In the genomic region with DNA sequence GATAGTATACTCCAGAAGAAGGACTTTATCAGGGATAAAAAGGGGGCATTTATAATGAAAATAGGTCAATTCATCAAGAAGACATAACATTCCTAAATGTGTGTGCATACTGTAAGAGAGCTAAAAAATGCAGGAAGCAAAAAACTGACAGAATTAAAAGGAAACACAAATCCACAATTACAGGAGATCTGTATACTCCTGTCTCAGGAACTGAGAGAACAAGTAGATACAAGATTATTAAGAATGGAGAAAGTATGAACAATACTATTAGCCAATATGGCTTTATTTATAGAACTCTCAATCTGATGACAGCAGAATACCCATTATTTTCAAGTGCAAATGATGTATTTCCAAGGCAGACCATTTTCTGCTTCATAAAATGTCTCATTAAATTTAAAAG, we compare ENCODE assay signal across 17 cellular contexts.
DNase-seq lines count a peak whose midpoint lies in the region; ATAC-seq, FAIRE-seq and TF ChIP-seq lines count a peak whose summit lies in the region.
"Had no signal": no experiment of that assay in that cellular context is flagged by ENCODE, and none has a peak within 500 bp of the region (broad histone marks: within the 10 kb centered on the region; RNA-seq: fewer than 3 reads in every experiment).

No MANE protein-coding gene starts in this region.

- H3K27me3 ChIP-seq in ACC112 (ENCODE audit: insufficient read depth, low read length) (no peaks in the 10 kb centered on the region), endothelial cell of umbilical vein (ENCODE audit: control insufficient read depth in 2 of 2, insufficient read depth in 2 of 2, low read length in 2 of 2) (no peaks in the 10 kb centered on the region)

- no peaks in the 10 kb centered on the region for H3K9me1 ChIP-seq in endothelial cell of umbilical vein (replicated peaks; ENCODE audit: control insufficient read depth, extremely low read depth, insufficient read depth, low read length)

- peaks cover 10% of the 10 kb centered on the region for H3K9me3 Mint-ChIP-seq in mesothelial cell of epicardium

- dilution Hi-C loops in endothelial cell of umbilical vein (cut with MboI; ENCODE audit: extremely low pct_ligation_motif_present, low sequenced_read_pairs): no loop called here

- no peaks in the 10 kb centered on the region for H3K79me2 ChIP-seq in ACC112 (ENCODE audit: control insufficient read depth, insufficient read depth, low read length, unreplicated experiment)
- no peaks in the 10 kb centered on the region for H3K79me2 ChIP-seq in endothelial cell of umbilical vein (ENCODE audit: control insufficient read depth, insufficient read depth, low read length)

- peaks cover 56% of the 10 kb centered on the region for H3K4me1 ChIP-seq in ACC112 (ENCODE audit: control insufficient read depth, insufficient read depth, low read length, unreplicated experiment)
- H3K4me1 ChIP-seq in endothelial cell of umbilical vein (ENCODE audit: control insufficient read depth, extremely low read depth, insufficient read depth, low read length): peaks cover 32% of the 10 kb centered on the region
- H3K4me1 ChIP-seq: Caco-2 had no signal

- intact Hi-C loops in endothelial cell of umbilical vein (cut with micrococcal nuclease): no loop called here

- TF ChIP-seq CTCF in endothelial cell of umbilical vein (IDR thresholded peaks at IDR 0.05; ENCODE audit: extremely low read depth in 1 of 2, insufficient read depth in 1 of 2, low read depth in 1 of 2, low read length in 2 of 2): no peak
- TF ChIP-seq CTCF in mesothelial cell of epicardium (IDR thresholded peaks at IDR 0.05; ENCODE audit: unreplicated experiment): no peak

- H3K36me3 ChIP-seq in ACC112 (ENCODE audit: insufficient read depth, low read length) (0 out of 2 replicates have a peak, but pooled peaks cover 3% of the 10 kb centered on the region), endothelial cell of umbilical vein (ENCODE audit: control insufficient read depth in 2 of 2, extremely low read depth in 1 of 2, insufficient read depth in 2 of 2, low read length in 2 of 2) (no peaks in the 10 kb centered on the region)

- no peak overlapping the region for H3K4me3 ChIP-seq in ACC112 (ENCODE audit: low read depth, low read length)
- H3K4me3 ChIP-seq in endothelial cell of umbilical vein (replicated peaks in 1 of 3; ENCODE audit: insufficient read depth in 1 of 3, low read depth in 1 of 3, low read length in 3 of 3): no peak overlapping the region
- H3K4me3 ChIP-seq: GM23248 had no signal

- H3K9me3 ChIP-seq in endothelial cell of umbilical vein (replicated peaks; ENCODE audit: control insufficient read depth, insufficient read depth, low read length): no peaks in the 10 kb centered on the region
- H3K9me3 ChIP-seq: Caco-2 had no signal

- TF ChIP-seq POLR2A in H54 (IDR thresholded peaks at IDR 0.05; ENCODE audit: low read depth, low read length) (no peak), endothelial cell of umbilical vein (IDR thresholded peaks at IDR 0.05; ENCODE audit: low read depth, low read length) (no peak)

- peak overlapping the region; percentile 14 for H3K4me2 ChIP-seq in endothelial cell of umbilical vein (ENCODE audit: insufficient read depth, low read length)

- H3K27ac ChIP-seq in ACC112 (ENCODE audit: low read depth, low read length): 0 out of 2 replicates have a peak overlapping the region, but pooled peaks have one; percentile 14
- no peak overlapping the region for H3K27ac ChIP-seq in endothelial cell of umbilical vein (ENCODE audit: insufficient read depth, low read depth, low read length)
- H3K27ac ChIP-seq: C4-2B, GM23248, HL-60 had no signal

- H3K36me3 Mint-ChIP-seq in mesothelial cell of epicardium: no peaks in the 10 kb centered on the region

- no peak overlapping the region for H3K4me3 Mint-ChIP-seq in mesothelial cell of epicardium
- H3K4me3 Mint-ChIP-seq: CD4-positive, alpha-beta T cell had no signal

- FAIRE-seq in H54 (lab: Jason Lieb, UNC) (peak; percentile 30), endothelial cell of umbilical vein (lab: Jason Lieb, UNC) (peak; percentile 4)
- FAIRE-seq: A204.1, G401.6, GM12891, GM19239 had no signal

- CTCF ChIA-PET in endothelial cell of umbilical vein (lab: Charles Lee): interaction anchor here (1.3 to 1.9 kb wide), 3 partner anchors 10 to 250 kb away, joined by 4 to 12 read pairs (median 5); no protein-coding TSS in a partner anchor

- peak overlapping the region; percentile 3 for H3K27ac Mint-ChIP-seq in mesothelial cell of epicardium
- H3K27ac Mint-ChIP-seq: CD4-positive, alpha-beta T cell had no signal

- H2AFZ ChIP-seq in ACC112 (ENCODE audit: low read length, unreplicated experiment): no peak overlapping the region
- H2AFZ ChIP-seq in endothelial cell of umbilical vein (ENCODE audit: low read depth, low read length): no peak overlapping the region
- H2AFZ ChIP-seq: GM23248 had no signal

- no peak overlapping the region for H3K9ac ChIP-seq in endothelial cell of umbilical vein (replicated peaks; ENCODE audit: extremely low read depth, insufficient read depth, low read length)
- H3K9ac ChIP-seq: GM23248 had no signal

- no peak for DNase-seq in H54 (ENCODE audit: insufficient read length, low spot score)
- peak; percentile 33 for DNase-seq in endothelial cell of umbilical vein (ENCODE audit: low read depth, low spot score)
- DNase-seq in mesothelial cell of epicardium (ENCODE audit: low spot score in 2 of 2, unreplicated experiment in 2 of 2): no peak
- no peak for DNase-seq in activated CD8-positive, alpha-beta memory T cell treated with anti-CD3 and anti-CD28 coated beads, Interleukin-2, amount 50 U/mL, for 48 hours
- DNase-seq in retina: no peak
- DNase-seq: AML-193; Caco-2; CD4-positive, alpha-beta T cell; GM23248 had no signal

- POLR2A ChIA-PET in endothelial cell of umbilical vein (lab: Charles Lee): no interaction called here

- H3K27me3 Mint-ChIP-seq in mesothelial cell of epicardium (ENCODE audit: low read depth): no peaks in the 10 kb centered on the region
- H3K27me3 Mint-ChIP-seq: CD4-positive, alpha-beta T cell had no signal

- peaks cover 25% of the 10 kb centered on the region for H3K4me1 Mint-ChIP-seq in mesothelial cell of epicardium

- no TSS peak for BruUV-seq in endothelial cell of umbilical vein (replicated peaks; lab: Mats Ljungman, UMichigan)

- H4K20me1 ChIP-seq in endothelial cell of umbilical vein (replicated peaks; ENCODE audit: control insufficient read depth, extremely low read depth, insufficient read depth, low read length): no peaks in the 10 kb centered on the region

- ATAC-seq in GM19455 (IDR thresholded peaks at IDR 0.05; ENCODE audit: unreplicated experiment): no peak

TF ChIP-seq in endothelial cell of umbilical vein, 7 proteins besides CTCF, POLR2A, EP300 and RAD21:
- TF ChIP-seq MYC (IDR thresholded peaks at IDR 0.05; ENCODE audit: low read depth, low read length) (no peak), EZH2 (IDR thresholded peaks at IDR 0.05; ENCODE audit: borderline replicate concordance, low read depth, low read length, severe bottlenecking) (no peak), GATA2 (IDR thresholded peaks at IDR 0.05; ENCODE audit: insufficient read depth, insufficient read length, low read depth, low read length) (no peak), FOS (IDR thresholded peaks at IDR 0.05; ENCODE audit: borderline replicate concordance, insufficient read depth, low read length) (no peak), JUN (IDR thresholded peaks at IDR 0.05; ENCODE audit: borderline replicate concordance, insufficient read depth, insufficient read length, low read depth) (no peak), POLR2AphosphoS5 (IDR thresholded peaks at IDR 0.05; ENCODE audit: insufficient read depth, low read depth, low read length) (no peak)
- TF ChIP-seq, protein P1, sequence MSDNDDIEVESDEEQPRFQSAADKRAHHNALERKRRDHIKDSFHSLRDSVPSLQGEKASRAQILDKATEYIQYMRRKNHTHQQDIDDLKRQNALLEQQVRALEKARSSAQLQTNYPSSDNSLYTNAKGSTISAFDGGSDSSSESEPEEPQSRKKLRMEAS (IDR thresholded peaks at IDR 0.05; ENCODE audit: insufficient read depth, insufficient read length): no peak
